ENCODE assay signal across 8 cellular contexts in the genomic region with DNA sequence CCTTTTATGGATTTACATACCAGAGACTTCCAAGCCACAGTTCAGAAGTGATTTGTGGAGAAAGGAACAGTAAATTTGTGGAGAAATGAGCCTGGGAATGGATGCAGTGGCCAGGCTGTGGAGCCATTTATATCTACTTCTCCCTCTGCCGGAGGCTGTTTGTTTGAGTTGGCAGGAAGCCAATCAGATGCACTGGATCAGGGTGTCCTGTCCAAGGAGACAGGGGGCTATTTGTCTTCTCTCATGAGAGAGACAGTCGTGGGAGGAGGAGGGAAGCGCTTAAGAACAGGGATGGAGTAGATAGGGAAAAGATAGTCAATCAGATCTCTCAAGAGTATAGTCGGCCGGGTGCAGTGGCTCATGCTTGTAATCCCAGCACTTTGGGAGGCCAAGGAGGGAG. TPM values are rescaled to one million over a fixed set of nuclear protein-coding genes. Genes with fewer than 3 reads are reported as not detected.
DNase-seq lines count a peak whose midpoint lies in the region; ATAC-seq, FAIRE-seq and TF ChIP-seq lines count a peak whose summit lies in the region.

No MANE protein-coding gene starts in this region.

- H4K91ac ChIP-seq in IMR-90 (ENCODE audit: insufficient read depth, low read depth, low read length), result no peak overlapping the region

- H3K9me3 ChIP-seq in IMR-90 (ENCODE audit: control insufficient read depth, insufficient read depth, low read length), result no peaks in the 10 kb centered on the region
- no peaks in the 10 kb centered on the region for H3K9me3 ChIP-seq in SJCRH30 (replicated peaks)
- H3K9me3 ChIP-seq in heart right ventricle, result no peaks in the 10 kb centered on the region
- no peaks in the 10 kb centered on the region for H3K9me3 ChIP-seq in small intestine (ENCODE audit: control insufficient read depth, low read depth)
- no peaks in the 10 kb centered on the region for H3K9me3 ChIP-seq in CD4-positive, alpha-beta T cell (ENCODE audit: control insufficient read depth, low read length)

- no CpG with 5 or more reads among the region's 5 CpGs for WGBS in IMR-90 (ENCODE audit: extremely low coverage in 2 of 2, insufficient read length in 1 of 2), 2 experiments
- 4 to 14% methylated on average over 5 of the region's 5 CpGs for WGBS in heart right ventricle, 2 donors
- WGBS in small intestine, 3 donors, result 7 to 20% (median 7%) methylated on average over 5 of the region's 5 CpGs

- TF ChIP-seq POLR2A in IMR-90 (IDR thresholded peaks at IDR 0.05; ENCODE audit: low read depth, low read length), result no peak

- peak; percentile 45 for DNase-seq in IMR-90
- peak; percentile 85 to 92 for DNase-seq in SJCRH30
- peak in 1 of 2 donors; percentile 76 for DNase-seq in heart right ventricle
- DNase-seq in small intestine, result peak; percentile 54
- no peak for DNase-seq in CD4-positive, alpha-beta T cell
- DNase-seq in dedifferentiated amniotic fluid mesenchymal stem cell (ENCODE audit: extremely low spot score), result no peak
- no peak for DNase-seq in natural killer cell
- DNase-seq in DMS79 (lab: John Stamatoyannopoulos, UW), result no peak

- H3K27me3 ChIP-seq in IMR-90 (ENCODE audit: control insufficient read depth, insufficient read depth, low read length) (peaks cover 62% of the 10 kb centered on the region), SJCRH30 (no peaks in the 10 kb centered on the region), heart right ventricle (peaks cover 0 to 38% (median 0%) of the 10 kb centered on the region in 7 donors), small intestine (ENCODE audit: control insufficient read depth in 2 of 2, insufficient read depth in 2 of 2, low read length in 2 of 2) (peaks cover 0 to 9% of the 10 kb centered on the region in 2 donors)
- peaks cover 25% of the 10 kb centered on the region for H3K27me3 ChIP-seq in CD4-positive, alpha-beta T cell (ENCODE audit: control insufficient read depth, insufficient read depth, low read length)

- H3K4me3 ChIP-seq in IMR-90 (ENCODE audit: insufficient read depth, low read depth, low read length), result no peak overlapping the region
- no peak overlapping the region for H3K4me3 ChIP-seq in SJCRH30
- peak overlapping the region in 2 of 10 donors; percentile 2 to 9 for H3K4me3 ChIP-seq in heart right ventricle
- H3K4me3 ChIP-seq in small intestine (ENCODE audit: low read depth in 1 of 2, low read length in 2 of 2), result no peak overlapping the region

- no peak overlapping the region for H3K56ac ChIP-seq in IMR-90 (ENCODE audit: extremely low read depth, insufficient read depth, low read length)

- peaks cover 4% of the 10 kb centered on the region; the same call in 1 of the 2 replicates for H3K4me1 ChIP-seq in IMR-90 (ENCODE audit: control insufficient read depth, insufficient read depth, low read length)
- peaks cover 21% of the 10 kb centered on the region for H3K4me1 ChIP-seq in SJCRH30
- peaks cover 6 to 29% (median 20%) of the 10 kb centered on the region in 9 donors for H3K4me1 ChIP-seq in heart right ventricle
- peaks cover 0 to 2% of the 10 kb centered on the region in 2 donors for H3K4me1 ChIP-seq in small intestine (ENCODE audit: control insufficient read depth in 2 of 2, insufficient read depth in 1 of 2, low read depth in 1 of 2, low read length in 1 of 2)

- H2BK120ac ChIP-seq in IMR-90 (ENCODE audit: low read depth, low read length), result no peak overlapping the region

- no peaks in the 10 kb centered on the region for H3K4me1 Mint-ChIP-seq in CD4-positive, alpha-beta T cell (ENCODE audit: low read depth)
- H3K4me1 Mint-ChIP-seq in natural killer cell, result no peaks in the 10 kb centered on the region

- no peak overlapping the region for H4K8ac ChIP-seq in IMR-90 (ENCODE audit: low read depth in 2 of 2, low read length in 2 of 2)

- no TSS peak for BruUV-seq in IMR-90 (replicated peaks; lab: Mats Ljungman, UMichigan)

- H3K27me3 Mint-ChIP-seq in CD4-positive, alpha-beta T cell, result peaks cover 67% of the 10 kb centered on the region
- H3K27me3 Mint-ChIP-seq in natural killer cell (ENCODE audit: low read depth in 2 of 2), result peaks cover 41 to 44% of the 10 kb centered on the region in 2 donors

- peak; percentile 42 for ATAC-seq in IMR-90 (ENCODE audit: low read depth)
- peak; percentile 69 to 93 (median 82) for ATAC-seq in heart right ventricle
- ATAC-seq in CD4-positive, alpha-beta T cell (ENCODE audit: poor library complexity), result no peak
- ATAC-seq in natural killer cell, result no peak

- no peak overlapping the region for H3K4me3 Mint-ChIP-seq in CD4-positive, alpha-beta T cell
- no peak overlapping the region for H3K4me3 Mint-ChIP-seq in natural killer cell

- FAIRE-seq in small intestine (lab: Jason Lieb, UNC), result no peak

- H2AK9ac ChIP-seq in IMR-90 (replicated peaks; ENCODE audit: low read depth, low read length, poor library complexity), result no peak overlapping the region

- H3K27ac ChIP-seq in IMR-90 (ENCODE audit: insufficient read depth, low read length), result no peak overlapping the region
- no peak overlapping the region for H3K27ac ChIP-seq in SJCRH30
- H3K27ac ChIP-seq in heart right ventricle, result peak overlapping the region in 7 of 10 donors; percentile 33 to 69 (median 65)
- H3K27ac ChIP-seq in small intestine (ENCODE audit: low read depth in 1 of 2, low read length in 1 of 2), result no peak overlapping the region
- H3K27ac ChIP-seq in CD4-positive, alpha-beta T cell (ENCODE audit: low read depth, low read length), result no peak overlapping the region

- TF ChIP-seq RAD21 in IMR-90 (IDR thresholded peaks at IDR 0.05; ENCODE audit: low read length), result no peak

- H3K36me3 ChIP-seq in IMR-90 (ENCODE audit: control insufficient read depth, insufficient read depth, low read length) (no peaks in the 10 kb centered on the region), SJCRH30 (no peaks in the 10 kb centered on the region), heart right ventricle (no peaks in the 10 kb centered on the region), small intestine (ENCODE audit: control insufficient read depth in 2 of 2, insufficient read depth in 2 of 2, low read length in 2 of 2) (no peaks in the 10 kb centered on the region)

- no peak overlapping the region for H2AFZ ChIP-seq in IMR-90 (replicated peaks; ENCODE audit: low read length, poor library complexity)

- in situ Hi-C loops in IMR-90 (cut with MboI; ENCODE audit: low sequenced_read_pairs), result no loop called here

- TF ChIP-seq CTCF in IMR-90 (conservative IDR thresholded peaks at IDR 0.05; ENCODE audit: low read depth, low read length) (0 out of 2 replicates have a peak, but pooled peaks have one; percentile 2), heart right ventricle (IDR thresholded peaks at IDR 0.05) (peak in 4 of 9 donors; percentile 13 to 43 (median 32)), natural killer cell (IDR thresholded peaks at IDR 0.05) (no peak)
- TF ChIP-seq CTCF in CD4-positive, alpha-beta T cell (IDR thresholded peaks at IDR 0.05), result no peak

- H3K27ac Mint-ChIP-seq in CD4-positive, alpha-beta T cell, result no peak overlapping the region
- H3K27ac Mint-ChIP-seq in natural killer cell, result no peak overlapping the region

- H3K14ac ChIP-seq in IMR-90 (replicated peaks; ENCODE audit: low read depth, low read length), result no peak overlapping the region

- H3K9ac ChIP-seq in IMR-90 (ENCODE audit: low read depth, low read length), result no peak overlapping the region

- no peak overlapping the region; the same call in 1 of the 2 replicates for H3K4me2 ChIP-seq in IMR-90 (ENCODE audit: low read depth, low read length)

- POLR2A ChIA-PET in IMR-90 (lab: Charles Lee; ENCODE audit: unreplicated experiment), result no interaction called here
- POLR2A ChIA-PET in CD4-positive, alpha-beta T cell (lab: Charles Lee), result interaction anchor here (1.6 kb wide), 1 partner anchor 116 kb away, joined by 4 read pairs; a partner anchor contains a TSS

- intact Hi-C loops in IMR-90 (cut with micrococcal nuclease), result no loop called here
- intact Hi-C loops in heart right ventricle (cut with DNase I), result loop anchor here in 2 of 10 donors (5.0 to 10.0 kb wide), 2 partner anchors 34 to 162 kb away; no protein-coding TSS in a partner anchor
- intact Hi-C loops in CD4-positive, alpha-beta T cell (cut with DNase I, micrococcal nuclease), result no loop called here
- intact Hi-C loops in natural killer cell (cut with micrococcal nuclease), result no loop called here

- no peak overlapping the region for H2BK5ac ChIP-seq in IMR-90 (ENCODE audit: low read depth, low read length, poor library complexity, severe bottlenecking)

- H3K9me3 Mint-ChIP-seq in CD4-positive, alpha-beta T cell, result no peaks in the 10 kb centered on the region
- H3K9me3 Mint-ChIP-seq in natural killer cell, result no peaks in the 10 kb centered on the region

- no peak overlapping the region for H2AK5ac ChIP-seq in IMR-90 (ENCODE audit: low read depth, low read length)

- CTCF ChIA-PET in IMR-90 (lab: Yijun Ruan, JAX), result no interaction called here
- CTCF ChIA-PET in CD4-positive, alpha-beta T cell (lab: Charles Lee), result interaction anchor here (2.3 kb wide), 1 partner anchor 231 kb away, joined by 13 read pairs; no protein-coding TSS in a partner anchor

- no peak overlapping the region for H3K18ac ChIP-seq in IMR-90 (ENCODE audit: low read depth, low read length)

- no peaks in the 10 kb centered on the region for H3K79me1 ChIP-seq in IMR-90 (ENCODE audit: low read depth in 1 of 2, low read length in 2 of 2)

- no peaks in the 10 kb centered on the region for H4K20me1 ChIP-seq in IMR-90 (ENCODE audit: insufficient read depth, low read length)

- no peaks in the 10 kb centered on the region for H3K9me1 ChIP-seq in IMR-90 (ENCODE audit: insufficient read depth, low read length)

- no peak overlapping the region for H2BK15ac ChIP-seq in IMR-90 (ENCODE audit: low read depth, low read length)

- dilution Hi-C loops in IMR-90 (cut with HindIII; ENCODE audit: low sequenced_read_pairs, unreplicated experiment), result no loop called here

- no peak overlapping the region for H2BK20ac ChIP-seq in IMR-90 (ENCODE audit: low read depth, low read length)

- 0 out of 2 replicates have a peak overlapping the region, but pooled peaks have one; percentile 31 for H3K23ac ChIP-seq in IMR-90 (ENCODE audit: low read depth, low read length)

- no peak overlapping the region for H4K5ac ChIP-seq in IMR-90 (ENCODE audit: low read depth, low read length)

- H3K4ac ChIP-seq in IMR-90 (ENCODE audit: low read depth, low read length), result no peak overlapping the region

- H3K36me3 Mint-ChIP-seq in CD4-positive, alpha-beta T cell (ENCODE audit: low read depth), result no peaks in the 10 kb centered on the region
- no peaks in the 10 kb centered on the region for H3K36me3 Mint-ChIP-seq in natural killer cell

RNA-seq across cellular contexts. Expression of a gene that starts 2.8 kb away (rescaled TPM):
- total RNA-seq in IMR-90 (2012; rRNA removed), result not detected in 2 replicates
- polyA plus RNA-seq in IMR-90 (2012; rRNA removed), result not detected in 2 replicates
- polyA plus RNA-seq in IMR-90 (2012; cell fraction: cytosol; rRNA removed), result 0.35 TPM in 1 of 2 replicates, not detected in the other
- 0.20 and 0.21 TPM in 2 replicates for polyA plus RNA-seq in IMR-90 (2012; cell fraction: nucleus; rRNA removed; ENCODE audit: low replicate concordance)
- 0.20 and 0.23 TPM in 2 replicates for total RNA-seq in SJCRH30 (2014; rRNA removed; shearing (Covaris generic))
- total RNA-seq in heart right ventricle, result 1 to 10 TPM in 3 of 10 donors, under 1 TPM in 6, not detected in 1; 0.24 to 1.7 (median 0.77) TPM
- polyA plus RNA-seq in heart right ventricle, result 1 to 10 TPM; 3.0 to 6.3 TPM
- 10 to 100 TPM in 2 of 3 donors, under 1 TPM in 1; 0.82 to 25.9 (median 12.5) TPM for polyA plus RNA-seq in small intestine
- total RNA-seq in CD4-positive, alpha-beta T cell, result under 1 TPM; 0.44 to 0.56 TPM
- total RNA-seq in natural killer cell, result not detected

RNA-seq across cellular contexts. Expression of a gene that starts 15.2 kb away (rescaled TPM):
- total RNA-seq in IMR-90 (2012; rRNA removed) (30.8 and 41.8 TPM in 2 replicates), heart right ventricle (10 to 100 TPM in 9 of 10 donors, 1 to 10 TPM in 1; 9.3 to 25.4 (median 13.3) TPM), natural killer cell (10 to 100 TPM; 19.3 to 27.3 (median 22.1) TPM)
- polyA plus RNA-seq in IMR-90 (2012; rRNA removed) (26.6 and 32.6 TPM in 2 replicates), heart right ventricle (10 to 100 TPM; 24.1 to 34.5 TPM), small intestine (10 to 100 TPM in 2 of 3 donors, 1 to 10 TPM in 1; 8.9 to 31.0 (median 11.1) TPM)
- 13.1 and 14.7 TPM in 2 replicates for polyA plus RNA-seq in IMR-90 (2012; cell fraction: cytosol; rRNA removed)
- 16.3 and 33.1 TPM in 2 replicates for polyA plus RNA-seq in IMR-90 (2012; cell fraction: nucleus; rRNA removed; ENCODE audit: low replicate concordance)
- total RNA-seq in SJCRH30 (2014; rRNA removed; shearing (Covaris generic)), result 22.8 and 25.1 TPM in 2 replicates
- 10 to 100 TPM; 35.3 to 36.3 TPM for total RNA-seq in CD4-positive, alpha-beta T cell

RNA-seq across cellular contexts. Expression of a gene that starts 24.9 kb away (rescaled TPM):
- 70.3 and 74.2 TPM in 2 replicates for total RNA-seq in IMR-90 (2012; rRNA removed)
- polyA plus RNA-seq in IMR-90 (2012; rRNA removed), result 60.6 and 61.0 TPM in 2 replicates
- 63.8 and 76.0 TPM in 2 replicates for polyA plus RNA-seq in IMR-90 (2012; cell fraction: cytosol; rRNA removed)
- polyA plus RNA-seq in IMR-90 (2012; cell fraction: nucleus; rRNA removed; ENCODE audit: low replicate concordance), result 25.3 and 30.2 TPM in 2 replicates
- 29.7 and 30.1 TPM in 2 replicates for total RNA-seq in SJCRH30 (2014; rRNA removed; shearing (Covaris generic))
- 100 to 1,000 TPM in 9 of 10 donors, 10 to 100 TPM in 1; 93.1 to 134 (median 112) TPM for total RNA-seq in heart right ventricle
- polyA plus RNA-seq in heart right ventricle, result 100 to 1,000 TPM in 1 of 2 donors, 10 to 100 TPM in 1; 59.8 to 103 TPM
- polyA plus RNA-seq in small intestine, result 100 to 1,000 TPM in 1 of 3 donors, 10 to 100 TPM in 2; 94.2 to 105 (median 94.5) TPM
- 10 to 100 TPM; 23.3 to 27.8 TPM for total RNA-seq in CD4-positive, alpha-beta T cell
- total RNA-seq in natural killer cell, result 10 to 100 TPM; 32.6 to 52.5 (median 36.6) TPM

RNA-seq across cellular contexts. Expression of a gene that starts 25.5 kb away (rescaled TPM):
- total RNA-seq in IMR-90 (2012; rRNA removed), result not detected in 2 replicates
- 0.07 TPM in 1 of 2 replicates, not detected in the other for polyA plus RNA-seq in IMR-90 (2012; rRNA removed)
- 0.04 and 0.11 TPM in 2 replicates for polyA plus RNA-seq in IMR-90 (2012; cell fraction: cytosol; rRNA removed)
- polyA plus RNA-seq in IMR-90 (2012; cell fraction: nucleus; rRNA removed; ENCODE audit: low replicate concordance), result 0.05 TPM in 2 replicates
- 0.05 TPM in 1 of 2 replicates, not detected in the other for total RNA-seq in SJCRH30 (2014; rRNA removed; shearing (Covaris generic))
- under 1 TPM in 6 of 10 donors, not detected in 4; 0.14 to 0.52 (median 0.24) TPM for total RNA-seq in heart right ventricle
- under 1 TPM; 0.20 to 0.29 TPM for polyA plus RNA-seq in heart right ventricle
- under 1 TPM in 1 of 3 donors, not detected in 2; 0.36 TPM for polyA plus RNA-seq in small intestine
- total RNA-seq in CD4-positive, alpha-beta T cell, result not detected
- under 1 TPM; 0.18 to 0.25 (median 0.19) TPM for total RNA-seq in natural killer cell

RNA-seq across cellular contexts. Expression of a gene that starts 36.9 kb away (rescaled TPM):
- total RNA-seq in IMR-90 (2012; rRNA removed), result not detected in 2 replicates
- polyA plus RNA-seq in IMR-90 (2012; rRNA removed), result not detected in 2 replicates
- not detected in 2 replicates for polyA plus RNA-seq in IMR-90 (2012; cell fraction: cytosol; rRNA removed)
- polyA plus RNA-seq in IMR-90 (2012; cell fraction: nucleus; rRNA removed; ENCODE audit: low replicate concordance), result not detected in 2 replicates
- not detected in 2 replicates for total RNA-seq in SJCRH30 (2014; rRNA removed; shearing (Covaris generic))
- total RNA-seq in heart right ventricle, result under 1 TPM in 1 of 10 donors, not detected in 9; 0.21 TPM
- under 1 TPM in 1 of 2 donors, not detected in 1; 0.03 TPM for polyA plus RNA-seq in heart right ventricle
- under 1 TPM in 1 of 3 donors, not detected in 2; 0.19 TPM for polyA plus RNA-seq in small intestine
- total RNA-seq in CD4-positive, alpha-beta T cell, result 1 to 10 TPM; 5.7 to 8.1 TPM
- 1 to 10 TPM; 3.3 to 4.1 (median 4.0) TPM for total RNA-seq in natural killer cell

Comparison
In these comparisons a context has a peak if more than half of its experiments do, and no peak if none do; other contexts are left out.
1. ATAC-seq: peak in IMR-90 (single experiment) and heart right ventricle (8 of 8); none in CD4-positive, alpha-beta T cell (single experiment) and natural killer cell (0 of 3).
2. DNase-seq: peak in IMR-90 (single experiment), SJCRH30 (2 of 2) and small intestine (single experiment); none in CD4-positive, alpha-beta T cell (0 of 10), dedifferentiated amniotic fluid mesenchymal stem cell (single experiment), natural killer cell (single experiment) and DMS79 (single experiment).
3. H3K27ac ChIP-seq: peak in heart right ventricle (7 of 10); none in IMR-90 (single experiment), SJCRH30 (single experiment), small intestine (0 of 2) and CD4-positive, alpha-beta T cell (single experiment).